16 cellular contexts compared by ENCODE assay signal in the genomic region with DNA sequence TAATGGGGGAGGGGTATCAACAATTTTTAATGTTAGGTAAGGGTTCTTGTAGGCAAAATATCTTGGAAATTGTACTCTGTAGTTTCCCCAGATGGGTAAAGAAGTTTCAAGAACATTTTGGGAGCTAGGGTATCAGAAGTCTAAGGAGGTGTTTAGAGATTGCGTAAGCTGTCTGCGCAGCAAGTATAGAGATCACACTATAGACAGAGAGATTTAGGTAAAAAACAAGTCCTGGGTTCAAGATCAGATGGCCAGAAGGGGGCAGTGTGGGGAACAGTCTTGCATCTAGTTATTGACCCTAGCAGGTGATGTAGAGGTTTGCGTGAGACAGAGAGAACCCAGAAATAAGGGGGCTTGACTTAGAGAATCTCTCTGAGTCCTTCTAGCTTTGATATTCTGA.
A peak's percentile ranks its signal among the peaks of the same experiment; 100 is the strongest.
DNase-seq lines count a peak whose midpoint lies in the region; ATAC-seq, FAIRE-seq and TF ChIP-seq lines count a peak whose summit lies in the region.
"Had no signal": no experiment of that assay in that cellular context is flagged by ENCODE, and none has a peak within 500 bp of the region (broad histone marks: within the 10 kb centered on the region; RNA-seq: fewer than 3 reads in every experiment).

No MANE protein-coding gene starts in this region.

- H2BK5ac ChIP-seq in H1 (ENCODE audit: low read depth, low read length), result no peak overlapping the region

- ATAC-seq in T-cell (replicated peaks in 1 of 4), result no peak
- ATAC-seq: activated T-helper 17 cell treated with anti-CD3 and anti-CD28 coated beads, Interleukin-2, amount 50 U/mL, for 72 hours; natural killer cell had no signal

- no peaks in the 10 kb centered on the region for H3K23me2 ChIP-seq in H1 (ENCODE audit: low read depth, low read length)

- H3K4me1 ChIP-seq in DOHH2 (ENCODE audit: control insufficient read depth, low read length), result no peaks in the 10 kb centered on the region
- peaks cover 41% of the 10 kb centered on the region for H3K4me1 ChIP-seq in Karpas-422 (ENCODE audit: low read length)
- H3K4me1 ChIP-seq in H1 (replicated peaks in 1 of 4; ENCODE audit: control insufficient read depth in 3 of 4, insufficient read depth in 4 of 4, low read length in 3 of 4), result no peaks in the 10 kb centered on the region
- H3K4me1 ChIP-seq in stomach, result no peaks in the 10 kb centered on the region
- H3K4me1 ChIP-seq: colonic mucosa had no signal

- H3K4ac ChIP-seq in H1 (replicated peaks; ENCODE audit: insufficient read length, low read depth, low read length), result no peak overlapping the region

- no peak for TF ChIP-seq EP300 in H1 (IDR thresholded peaks at IDR 0.05; ENCODE audit: borderline replicate concordance in 1 of 2, low read depth in 2 of 2, low read length in 2 of 2)
- TF ChIP-seq EP300 in stomach (IDR thresholded peaks at IDR 0.05), result no peak

- intact Hi-C loops in stomach (cut with DNase I; ENCODE audit: low total_unique reads), result no loop called here

- H4K5ac ChIP-seq in H1 (ENCODE audit: insufficient read length, low read depth, low read length), result no peak overlapping the region

- H3K23ac ChIP-seq in H1 (ENCODE audit: insufficient read length), result no peak overlapping the region

- no peak overlapping the region for H3K27ac Mint-ChIP-seq in T-cell
- H3K27ac Mint-ChIP-seq: activated T-helper 17 cell treated with anti-CD3 and anti-CD28 coated beads, Interleukin-2, amount 50 U/mL, for 72 hours; memory B cell; natural killer cell had no signal

- H3K9ac ChIP-seq in Karpas-422 (ENCODE audit: low read length) (no peak overlapping the region), H1 (replicated peaks in 1 of 4; ENCODE audit: extremely low read depth in 1 of 4, low read depth in 3 of 4, low read length in 3 of 4) (no peak overlapping the region)

- no peak overlapping the region for H2BK12ac ChIP-seq in H1 (ENCODE audit: low read depth, low read length)

- peak; percentile 9 to 34; a peak in 3 of 4 replicates for TF ChIP-seq RAD21 in H1 (IDR thresholded peaks at IDR 0.05 in 1 of 2, conservative IDR thresholded peaks at IDR 0.05 in 1 of 2; ENCODE audit: low read depth in 2 of 2, low read length in 2 of 2)

- no peak overlapping the region for H3K4me3 ChIP-seq in DOHH2 (ENCODE audit: low read length)
- no peak overlapping the region for H3K4me3 ChIP-seq in Karpas-422 (ENCODE audit: low read length)
- no peak overlapping the region for H3K4me3 ChIP-seq in H1 (ENCODE audit: extremely low read depth in 1 of 4, insufficient read depth in 2 of 4, low read depth in 3 of 4, low read length in 4 of 4)
- H3K4me3 ChIP-seq in stomach, result no peak overlapping the region
- H3K4me3 ChIP-seq: colonic mucosa had no signal

- TF ChIP-seq CTCF in 22Rv1 (IDR thresholded peaks at IDR 0.05), result peak; percentile 28; the same call in 1 of the 2 replicates
- peak; percentile 27 for TF ChIP-seq CTCF in DOHH2 (IDR thresholded peaks at IDR 0.05; ENCODE audit: low read depth, low read length, poor library complexity, severe bottlenecking)
- peak in 2 of 3 experiments; percentile 26 to 40; a peak in 2 of 4 replicates for TF ChIP-seq CTCF in H1 (IDR thresholded peaks at IDR 0.05; ENCODE audit: control extremely low read depth in 1 of 3, insufficient read depth in 1 of 3, low read depth in 1 of 3, low read length in 3 of 3)
- TF ChIP-seq CTCF in stomach (IDR thresholded peaks at IDR 0.05), result no peak

- TF ChIP-seq POLR2A in H1 (IDR thresholded peaks at IDR 0.05; ENCODE audit: control extremely low read depth in 1 of 2, low read depth in 2 of 2, low read length in 2 of 2), result no peak
- TF ChIP-seq POLR2A in stomach (IDR thresholded peaks at IDR 0.05), result no peak

- H2BK120ac ChIP-seq in H1 (replicated peaks; ENCODE audit: low read depth, low read length), result no peak overlapping the region

- no peaks in the 10 kb centered on the region for H3K9me2 ChIP-seq in DOHH2 (replicated peaks; ENCODE audit: control insufficient read depth, low read length)
- no peaks in the 10 kb centered on the region for H3K9me2 ChIP-seq in Karpas-422 (replicated peaks; ENCODE audit: insufficient read depth, low read length)

- H3K18ac ChIP-seq in H1 (ENCODE audit: extremely low read depth, low read length), result no peak overlapping the region

- H3K36me3 ChIP-seq in DOHH2 (ENCODE audit: control insufficient read depth, low read length) (no peaks in the 10 kb centered on the region), Karpas-422 (ENCODE audit: insufficient read depth, low read length) (no peaks in the 10 kb centered on the region), H1 (ENCODE audit: control insufficient read depth in 2 of 4, insufficient read depth in 4 of 4, low read length in 3 of 4) (no peaks in the 10 kb centered on the region), stomach (no peaks in the 10 kb centered on the region)
- H3K36me3 ChIP-seq: colonic mucosa had no signal

- 90% methylated on average over 3 of the region's 3 CpGs; no CpG with 5 or more reads in 1 of the 2 experiments for WGBS in H1 (ENCODE audit: extremely low coverage in 1 of 2, insufficient coverage in 1 of 2, insufficient read length in 1 of 2, insufficient replicate concordance in 2 of 2, low coverage in 1 of 2, low lambda C conversion rate in 2 of 2, missing lambda C conversion rate in 1 of 2), 2 experiments
- WGBS in stomach, 5 donors, result 91 to 98% (median 95%) methylated on average over 3 of the region's 3 CpGs

- H2AFZ ChIP-seq in Karpas-422 (ENCODE audit: low read length) (no peak overlapping the region), H1 (ENCODE audit: low read length) (no peak overlapping the region)

- H3K79me2 ChIP-seq in DOHH2 (ENCODE audit: control insufficient read depth, low read length), result no peaks in the 10 kb centered on the region
- no peaks in the 10 kb centered on the region for H3K79me2 ChIP-seq in Karpas-422 (ENCODE audit: low read length)
- no peaks in the 10 kb centered on the region for H3K79me2 ChIP-seq in H1 (ENCODE audit: control insufficient read depth in 1 of 2, insufficient read depth in 2 of 2, low read length in 2 of 2)

- FAIRE-seq in H1 (lab: Jason Lieb, UNC), result no peak
- FAIRE-seq: D721Med had no signal

- no peak overlapping the region for H3K14ac ChIP-seq in H1 (ENCODE audit: insufficient read length)

- H3K27me3 ChIP-seq in DOHH2 (ENCODE audit: control insufficient read depth, low read length), result peaks cover 21% of the 10 kb centered on the region
- H3K27me3 ChIP-seq in Karpas-422 (ENCODE audit: low read length), result no peaks in the 10 kb centered on the region
- H3K27me3 ChIP-seq in H1 (replicated peaks in 1 of 4; ENCODE audit: control insufficient read depth in 3 of 4, extremely low read depth in 1 of 4, insufficient read depth in 3 of 4, low read length in 3 of 4), result no peaks in the 10 kb centered on the region; a peak in 1 of 7 replicates
- H3K27me3 ChIP-seq in stomach, result no peaks in the 10 kb centered on the region
- H3K27me3 ChIP-seq: colonic mucosa had no signal

- H2AK5ac ChIP-seq in H1 (ENCODE audit: low read depth, low read length), result no peak overlapping the region

- H2BK15ac ChIP-seq in H1 (ENCODE audit: low read length), result no peak overlapping the region

- no peaks in the 10 kb centered on the region for H3K36me3 Mint-ChIP-seq in T-cell
- H3K36me3 Mint-ChIP-seq: memory B cell, natural killer cell had no signal

- H4K8ac ChIP-seq in H1 (ENCODE audit: extremely low read depth, insufficient read depth, low read length), result no peak overlapping the region

- H3K4me1 Mint-ChIP-seq in T-cell, result peaks cover 21 to 25% (median 23%) of the 10 kb centered on the region in 3 donors

- no peaks in the 10 kb centered on the region for H3K9me3 Mint-ChIP-seq in T-cell
- H3K9me3 Mint-ChIP-seq: activated T-helper 17 cell treated with anti-CD3 and anti-CD28 coated beads, Interleukin-2, amount 50 U/mL, for 72 hours; memory B cell; natural killer cell had no signal

- H3K27me3 Mint-ChIP-seq in T-cell, result peaks cover 0 to 2% of the 10 kb centered on the region in 2 donors
- H3K27me3 Mint-ChIP-seq: activated T-helper 17 cell treated with anti-CD3 and anti-CD28 coated beads, Interleukin-2, amount 50 U/mL, for 72 hours; memory B cell had no signal

- H4K20me1 ChIP-seq in DOHH2 (ENCODE audit: control insufficient read depth, insufficient read depth, low read depth, low read length) (no peaks in the 10 kb centered on the region), Karpas-422 (ENCODE audit: insufficient read depth, low read depth, low read length) (no peaks in the 10 kb centered on the region), H1 (replicated peaks in 1 of 2; ENCODE audit: control insufficient read depth in 1 of 2, insufficient read depth in 2 of 2, low read length in 2 of 2) (no peaks in the 10 kb centered on the region)

- CTCF ChIA-PET in H1 (lab: Charles Lee; ENCODE audit: partially characterized antibody) (interaction anchor here (0.6 to 3.3 kb wide), 19 partner anchors 9 to 1183 kb away, joined by 3 to 30 read pairs (median 3); no protein-coding TSS in a partner anchor), T-cell (lab: Charles Lee) (interaction anchor here in 1 of 2 donors (0.7 to 1.0 kb wide), 2 partner anchors 8 kb away, joined by 4 to 7 read pairs; no protein-coding TSS in a partner anchor)

- POLR2A ChIA-PET in H1 (lab: Charles Lee; ENCODE audit: partially characterized antibody) (interaction anchor here (1.3 kb wide), 1 partner anchor 8 kb away, joined by 3 read pairs; no protein-coding TSS in a partner anchor), T-cell (lab: Charles Lee) (interaction anchor here in 1 of 2 donors (0.6 to 1.2 kb wide), 2 partner anchors 8 to 21 kb away, joined by 3 to 8 read pairs; no protein-coding TSS in a partner anchor)

- no peak overlapping the region for H2BK20ac ChIP-seq in H1 (ENCODE audit: low read length)

- H3F3A ChIP-seq in DOHH2 (ENCODE audit: control insufficient read depth, insufficient read depth), result no peaks in the 10 kb centered on the region

- H3K9me3 ChIP-seq in DOHH2 (ENCODE audit: control insufficient read depth, insufficient read depth, low read length), result no peaks in the 10 kb centered on the region
- H3K9me3 ChIP-seq in Karpas-422 (ENCODE audit: low read length), result no peaks in the 10 kb centered on the region
- H3K9me3 ChIP-seq in H1 (ENCODE audit: insufficient read depth in 2 of 2, low read depth in 1 of 2, low read length in 1 of 2), result no peaks in the 10 kb centered on the region
- no peaks in the 10 kb centered on the region for H3K9me3 ChIP-seq in stomach
- H3K9me3 ChIP-seq: colonic mucosa had no signal

- H3K79me1 ChIP-seq in H1 (ENCODE audit: low read depth, low read length), result no peaks in the 10 kb centered on the region

- no peak overlapping the region for H3K56ac ChIP-seq in H1 (replicated peaks; ENCODE audit: insufficient read length, low read depth, low read length)

- no peak overlapping the region for H3K4me3 Mint-ChIP-seq in T-cell
- H3K4me3 Mint-ChIP-seq: activated T-helper 17 cell treated with anti-CD3 and anti-CD28 coated beads, Interleukin-2, amount 50 U/mL, for 72 hours; memory B cell; natural killer cell had no signal

- DNase-seq in Karpas-422 (peak; percentile 62), H1 (ENCODE audit: low read depth in 1 of 2, low spot score in 2 of 2) (peak in 1 of 2 experiments; percentile 54), NCI-H2107 (lab: John Stamatoyannopoulos, UW) (no peak), T-cell (no peak), stomach (no peak)
- DNase-seq: activated CD4-positive, alpha-beta T cell treated with anti-CD3 and anti-CD28 coated beads, Interleukin-2, amount 50 U/mL, for 4 hours; aorta; colonic mucosa; natural killer cell; SHP77; stimulated activated CD4-positive, alpha-beta T cell treated with anti-CD3 and anti-CD28 coated beads, Interleukin-15, amount 100 ng/mL, for 24 hours had no signal

- H3K27ac ChIP-seq in 22Rv1 (no peak overlapping the region), DOHH2 (ENCODE audit: low read depth, low read length) (no peak overlapping the region), Karpas-422 (ENCODE audit: low read length) (no peak overlapping the region), H1 (ENCODE audit: low read depth, low read length) (no peak overlapping the region), stomach (no peak overlapping the region)
- H3K27ac ChIP-seq: colonic mucosa had no signal

- no peak overlapping the region for H3K4me2 ChIP-seq in DOHH2 (ENCODE audit: low read length)
- H3K4me2 ChIP-seq in Karpas-422 (ENCODE audit: low read depth, low read length, poor library complexity, severe bottlenecking), result no peak overlapping the region
- H3K4me2 ChIP-seq in H1 (ENCODE audit: insufficient read depth in 1 of 2, low read depth in 2 of 2, low read length in 2 of 2), result no peak overlapping the region

- H4K91ac ChIP-seq in H1 (replicated peaks; ENCODE audit: insufficient read length, low read length), result no peak overlapping the region

Comparison
In these comparisons a context has a peak if more than half of its experiments do, and no peak if none do; other contexts are left out.
1. CTCF ChIP-seq: peak in 22Rv1 (single experiment), DOHH2 (single experiment) and H1 (2 of 3); none in stomach (0 of 7).